8 cellular contexts compared by ENCODE assay signal in genomic region chr10:45671300-45671699, GRCh38. TPM values are rescaled to one million over a fixed set of nuclear protein-coding genes. Genes with fewer than 3 reads are reported as not detected.
DNase-seq lines count a peak whose midpoint lies in the region; ATAC-seq and TF ChIP-seq lines count a peak whose summit lies in the region.
"Not testable (repeated sequence)": the region's sequence is repeated elsewhere in the genome, so short reads cannot be mapped to it uniquely, and the experiment has no call there.

No MANE protein-coding gene starts in this region.

- H3K4me2 ChIP-seq in GM23248 (ENCODE audit: unreplicated experiment): peak overlapping the region; percentile 76

- H3K9ac ChIP-seq in GM23248: not testable (repeated sequence)

- H3K4me1 ChIP-seq in GM23248 (ENCODE audit: insufficient read depth); SJSA1 (replicated peaks): not testable (repeated sequence)

- H3K79me2 ChIP-seq in GM23248 (ENCODE audit: insufficient read depth): peaks cover 23% of the 10 kb centered on the region

- not testable (repeated sequence) for H3K27ac ChIP-seq in AG04450 (ENCODE audit: low read depth, low read length); GM23248; SJSA1; coronary artery

- POLR2A ChIA-PET in AG04450 (lab: Yijun Ruan, JAX): not testable (repeated sequence)

- 0 out of 2 replicates have a peak overlapping the region, but pooled peaks have one; percentile 97 for H2AFZ ChIP-seq in GM23248

- not testable (repeated sequence) for TF ChIP-seq CTCF in AG04450 (IDR thresholded peaks at IDR 0.05; ENCODE audit: low read depth, low read length); coronary artery (IDR thresholded peaks at IDR 0.05); nephron (IDR thresholded peaks at IDR 0.05; ENCODE audit: unreplicated experiment in 3 of 3)

- CTCF ChIA-PET in AG04450 (lab: Charles Lee): interaction anchor here (1.2 to 2.7 kb wide), 6 partner anchors 8 to 421 kb away, joined by 3 to 28 read pairs (median 5); no protein-coding TSS in a partner anchor

- H4K20me1 ChIP-seq in GM23248 (ENCODE audit: insufficient read depth): not testable (repeated sequence)

- H3K4me1 Mint-ChIP-seq in activated T-helper 17 cell treated with anti-CD3 and anti-CD28 coated beads, Interleukin-2, amount 50 U/mL, for 72 hours: peaks cover 21% of the 10 kb centered on the region
- peaks cover 16% of the 10 kb centered on the region for H3K4me1 Mint-ChIP-seq in nephron
- H3K4me1 Mint-ChIP-seq in stimulated activated naive B cell treated with anti-CD40 and anti-IgM and Interleukin-4, amounts not matched to agents 10 μg/mL and 1 μg/mL and 100 μg/mL, for 72 hours: peaks cover 17 to 35% of the 10 kb centered on the region in 2 donors

- not testable (repeated sequence) for DNase-seq in AG04450 (ENCODE audit: low read depth, low spot score); GM23248; SJSA1 (ENCODE audit: low read depth in 1 of 2, low spot score in 2 of 2); coronary artery (ENCODE audit: low spot score); stimulated activated naive B cell treated with anti-CD40 and anti-IgM and Interleukin-4, amounts not matched to agents 10 μg/mL and 1 μg/mL and 100 μg/mL, for 72 hours

- not testable (repeated sequence) for H3K27me3 ChIP-seq in AG04450 (ENCODE audit: control insufficient read depth, insufficient read depth, low read length); GM23248 (replicated peaks; ENCODE audit: insufficient read depth); SJSA1 (replicated peaks)

- H3F3A ChIP-seq in GM23248 (ENCODE audit: insufficient read depth): peaks cover 12% of the 10 kb centered on the region; the same call in 1 of the 2 replicates

- WGBS in GM23248 (ENCODE audit: low coverage in 1 of 2, low lambda C conversion rate in 2 of 2, missing lambda C conversion rate in 2 of 2), 2 experiments: 82 to 97% methylated on average over 4 of the region's 4 CpGs

- H3K9me3 ChIP-seq in AG04450 (ENCODE audit: control insufficient read depth, insufficient read depth, low read length); GM23248 (ENCODE audit: low read depth); SJSA1 (replicated peaks): not testable (repeated sequence)

- H3K36me3 Mint-ChIP-seq in activated T-helper 17 cell treated with anti-CD3 and anti-CD28 coated beads, Interleukin-2, amount 50 U/mL, for 72 hours (ENCODE audit: low read depth); nephron (ENCODE audit: low read depth); stimulated activated naive B cell treated with anti-CD40 and anti-IgM and Interleukin-4, amounts not matched to agents 10 μg/mL and 1 μg/mL and 100 μg/mL, for 72 hours: not testable (repeated sequence)

- peak overlapping the region; percentile 69 for H3K27ac Mint-ChIP-seq in activated T-helper 17 cell treated with anti-CD3 and anti-CD28 coated beads, Interleukin-2, amount 50 U/mL, for 72 hours
- peak overlapping the region in 1 of 3 experiments; percentile 90 for H3K27ac Mint-ChIP-seq in nephron
- H3K27ac Mint-ChIP-seq in stimulated activated naive B cell treated with anti-CD40 and anti-IgM and Interleukin-4, amounts not matched to agents 10 μg/mL and 1 μg/mL and 100 μg/mL, for 72 hours: not testable (repeated sequence)

- peak overlapping the region; percentile 88 for H3K4me3 Mint-ChIP-seq in activated T-helper 17 cell treated with anti-CD3 and anti-CD28 coated beads, Interleukin-2, amount 50 U/mL, for 72 hours
- H3K4me3 Mint-ChIP-seq in nephron: peak overlapping the region; percentile 87 to 92 (median 91)
- peak overlapping the region; percentile 89 to 93 for H3K4me3 Mint-ChIP-seq in stimulated activated naive B cell treated with anti-CD40 and anti-IgM and Interleukin-4, amounts not matched to agents 10 μg/mL and 1 μg/mL and 100 μg/mL, for 72 hours

- not testable (repeated sequence) for H3K9me2 ChIP-seq in GM23248 (ENCODE audit: insufficient read depth)

- not testable (repeated sequence) for H3K27me3 Mint-ChIP-seq in activated T-helper 17 cell treated with anti-CD3 and anti-CD28 coated beads, Interleukin-2, amount 50 U/mL, for 72 hours; nephron (ENCODE audit: low read depth); stimulated activated naive B cell treated with anti-CD40 and anti-IgM and Interleukin-4, amounts not matched to agents 10 μg/mL and 1 μg/mL and 100 μg/mL, for 72 hours

- H3K9me3 Mint-ChIP-seq in activated T-helper 17 cell treated with anti-CD3 and anti-CD28 coated beads, Interleukin-2, amount 50 U/mL, for 72 hours; nephron; stimulated activated naive B cell treated with anti-CD40 and anti-IgM and Interleukin-4, amounts not matched to agents 10 μg/mL and 1 μg/mL and 100 μg/mL, for 72 hours: not testable (repeated sequence)

- not testable (repeated sequence) for ATAC-seq in activated T-helper 17 cell treated with anti-CD3 and anti-CD28 coated beads, Interleukin-2, amount 50 U/mL, for 72 hours (replicated peaks); stimulated activated naive B cell treated with anti-CD40 and anti-IgM and Interleukin-4, amounts not matched to agents 10 μg/mL and 1 μg/mL and 100 μg/mL, for 72 hours (replicated peaks)

- in situ Hi-C loops in GM23248 (cut with MboI): loop anchor here (10.0 kb wide), 1 partner anchor 206 kb away; no protein-coding TSS in a partner anchor

- H3K4me3 ChIP-seq in AG04450 (ENCODE audit: low read depth, low read length) (peak overlapping the region; percentile 85; the same call in 1 of the 2 replicates), GM23248 (peak overlapping the region; percentile 86; the same call in 1 of the 2 replicates), SJSA1 (peak overlapping the region; percentile 73), coronary artery (peak overlapping the region; percentile 83), iPS-11a (ENCODE audit: low read depth, low read length) (peak overlapping the region; percentile 92)

- H3K36me3 ChIP-seq in GM23248 (ENCODE audit: low read depth); SJSA1: not testable (repeated sequence)

RNA-seq across cellular contexts. Expression of gene ZFAND4, which starts 1.3 kb away (rescaled TPM):
- polyA plus RNA-seq in AG04450 (2011; rRNA removed) (3.4 and 4.1 TPM in 2 replicates), GM23248 (2016; fragmentation: Nextera tagmentation; extraction: Ambion mirVana) (2.7 and 4.0 TPM in 2 replicates)
- polyA minus RNA-seq in AG04450 (2011; rRNA and poly(A)+ RNA removed): 3.1 and 4.9 TPM in 2 replicates
- total RNA-seq in GM23248 (2014; rRNA removed; shearing (Covaris generic)): 5.2 and 8.1 TPM in 2 replicates
- total RNA-seq in SJSA1 (2014; rRNA removed; shearing (Covaris generic)): 15.1 and 22.8 TPM in 2 replicates
- total RNA-seq in activated T-helper 17 cell treated with anti-CD3 and anti-CD28 coated beads, Interleukin-2, amount 50 U/mL, for 72 hours: 10 to 100 TPM in 1 of 2 donors, 1 to 10 TPM in 1; 7.2 to 16.4 TPM

RNA-seq across cellular contexts. Expression of gene WASHC2C, which starts 55.8 kb away (rescaled TPM):
- polyA plus RNA-seq in AG04450 (2011; rRNA removed) (45.2 and 62.3 TPM in 2 replicates), GM23248 (2016; fragmentation: Nextera tagmentation; extraction: Ambion mirVana) (21.9 and 23.1 TPM in 2 replicates)
- polyA minus RNA-seq in AG04450 (2011; rRNA and poly(A)+ RNA removed): 32.6 and 63.8 TPM in 2 replicates
- total RNA-seq in GM23248 (2014; rRNA removed; shearing (Covaris generic)): 22.4 and 31.7 TPM in 2 replicates
- 21.6 and 24.0 TPM in 2 replicates for total RNA-seq in SJSA1 (2014; rRNA removed; shearing (Covaris generic))
- 10 to 100 TPM; 33.8 to 43.3 TPM for total RNA-seq in activated T-helper 17 cell treated with anti-CD3 and anti-CD28 coated beads, Interleukin-2, amount 50 U/mL, for 72 hours
